Comparison of ENCODE assay signal across 9 cellular contexts in genomic region chr4:69057620-69058409, GRCh38. TPM values are rescaled to one million over a fixed set of nuclear protein-coding genes. Genes with fewer than 3 reads are reported as not detected.
DNase-seq lines count a peak whose midpoint lies in the region; ATAC-seq and TF ChIP-seq lines count a peak whose summit lies in the region.
"Had no signal": no experiment of that assay in that cellular context is flagged by ENCODE, and none has a peak within 500 bp of the region (broad histone marks: within the 10 kb centered on the region; RNA-seq: fewer than 3 reads in every experiment).

No MANE protein-coding gene starts in this region.

- no TSS peak for BruUV-seq in mammary epithelial cell (replicated peaks; lab: Mats Ljungman, UMichigan)

- H3K36me3 ChIP-seq in mammary epithelial cell (ENCODE audit: insufficient read depth, low read length): no peaks in the 10 kb centered on the region
- no peaks in the 10 kb centered on the region for H3K36me3 ChIP-seq in psoas muscle (ENCODE audit: insufficient read depth in 1 of 2, low read depth in 1 of 2)
- no peaks in the 10 kb centered on the region for H3K36me3 ChIP-seq in right atrium auricular region

- H3K4me2 ChIP-seq in mammary epithelial cell (ENCODE audit: insufficient read depth, low read depth, low read length): peak overlapping the region; percentile 33

- H3K36me3 Mint-ChIP-seq in nephron progenitor cell (ENCODE audit: low read depth): no peaks in the 10 kb centered on the region

- CTCF ChIA-PET in mammary epithelial cell (lab: Charles Lee; ENCODE audit: low non-redundant PET): no interaction called here

- no peak for DNase-seq in mammary epithelial cell
- DNase-seq in nephron progenitor cell: no peak
- no peak for DNase-seq in DMS 273 treated with DMSO at 0.1 percent for 48 hours (lab: John Stamatoyannopoulos, UW)
- DNase-seq in psoas muscle: no peak
- no peak for DNase-seq in NCI-H2227 (lab: John Stamatoyannopoulos, UW; ENCODE audit: unreplicated experiment)
- DNase-seq in right atrium auricular region (ENCODE audit: low spot score): no peak

- H3K4me3 ChIP-seq in mammary epithelial cell (replicated peaks in 1 of 3; ENCODE audit: insufficient read depth in 1 of 3, low read depth in 2 of 3, low read length in 3 of 3) (no peak overlapping the region), psoas muscle (no peak overlapping the region), right atrium auricular region (no peak overlapping the region)

- H3K27me3 ChIP-seq in mammary epithelial cell (ENCODE audit: insufficient read depth, low read length) (no peaks in the 10 kb centered on the region), psoas muscle (ENCODE audit: insufficient read depth in 3 of 3, low read length in 2 of 3) (no peaks in the 10 kb centered on the region), right atrium auricular region (no peaks in the 10 kb centered on the region)

- H2AFZ ChIP-seq in mammary epithelial cell (ENCODE audit: low read depth, low read length): peak overlapping the region; percentile 76

- H3K9me3 ChIP-seq in mammary epithelial cell (replicated peaks; ENCODE audit: insufficient read depth, low read length) (no peaks in the 10 kb centered on the region), psoas muscle (no peaks in the 10 kb centered on the region), right atrium auricular region (no peaks in the 10 kb centered on the region)

- no peak for TF ChIP-seq CTCF in mammary epithelial cell (conservative IDR thresholded peaks at IDR 0.05 in 1 of 2, IDR thresholded peaks at IDR 0.05 in 1 of 2; ENCODE audit: extremely low read depth in 1 of 2, insufficient read depth in 1 of 2, low read depth in 1 of 2, low read length in 2 of 2)
- TF ChIP-seq CTCF in nephron progenitor cell (IDR thresholded peaks at IDR 0.05): no peak
- no peak for TF ChIP-seq CTCF in psoas muscle (IDR thresholded peaks at IDR 0.05)
- no peak for TF ChIP-seq CTCF in right atrium auricular region (IDR thresholded peaks at IDR 0.05)

- ATAC-seq in GM19025 (IDR thresholded peaks at IDR 0.05; ENCODE audit: low read depth, unreplicated experiment) (peak; percentile 82), HG03025 (IDR thresholded peaks at IDR 0.05; ENCODE audit: low FRiP score, unreplicated experiment) (peak; percentile 78), psoas muscle (no peak)

- H3K27ac ChIP-seq in mammary epithelial cell (ENCODE audit: insufficient read depth, low read depth, low read length): no peak overlapping the region
- no peak overlapping the region for H3K27ac ChIP-seq in psoas muscle
- no peak overlapping the region for H3K27ac ChIP-seq in right atrium auricular region

- H3K9ac ChIP-seq in mammary epithelial cell (ENCODE audit: insufficient read depth, low read length): no peak overlapping the region

- intact Hi-C loops in mammary epithelial cell (cut with micrococcal nuclease): no loop called here
- intact Hi-C loops in psoas muscle (cut with DNase I): no loop called here

- no peaks in the 10 kb centered on the region for H3K9me3 Mint-ChIP-seq in nephron progenitor cell
- H3K9me3 Mint-ChIP-seq: T-helper 1 cell treated with Interleukin-12 subunit alpha and Interleukin-12 subunit beta and Interleukin-4 antibody, amounts not matched to agents 30 μg/mL and 1 μg/mL, for 36 hours had no signal

- H3K4me1 Mint-ChIP-seq in nephron progenitor cell: peaks cover 28% of the 10 kb centered on the region

- peak overlapping the region; percentile 31 for H3K27ac Mint-ChIP-seq in nephron progenitor cell
- H3K27ac Mint-ChIP-seq: T-helper 1 cell treated with Interleukin-12 subunit alpha and Interleukin-12 subunit beta and Interleukin-4 antibody, amounts not matched to agents 30 μg/mL and 1 μg/mL, for 36 hours had no signal

- peak overlapping the region; percentile 11 for H3K4me3 Mint-ChIP-seq in nephron progenitor cell
- H3K4me3 Mint-ChIP-seq: T-helper 1 cell treated with Interleukin-12 subunit alpha and Interleukin-12 subunit beta and Interleukin-4 antibody, amounts not matched to agents 30 μg/mL and 1 μg/mL, for 36 hours had no signal

- dilution Hi-C loops in mammary epithelial cell (cut with HindIII; ENCODE audit: low sequenced_read_pairs): no loop called here

- peaks cover 5% of the 10 kb centered on the region for H3K4me1 ChIP-seq in mammary epithelial cell (ENCODE audit: insufficient read depth, low read length)
- H3K4me1 ChIP-seq in psoas muscle: no peaks in the 10 kb centered on the region
- no peaks in the 10 kb centered on the region for H3K4me1 ChIP-seq in right atrium auricular region

- WGBS in mammary epithelial cell (ENCODE audit: low coverage, missing lambda C conversion rate): 28% methylated on average over 5 of the region's 5 CpGs
- 25 to 46% (median 36%) methylated on average over 5 of the region's 5 CpGs for WGBS in psoas muscle, 3 donors

- in situ Hi-C loops in mammary epithelial cell (cut with MboI; ENCODE audit: low sequenced_read_pairs in 2 of 2): no loop called here

- no peaks in the 10 kb centered on the region for H3K79me2 ChIP-seq in mammary epithelial cell (ENCODE audit: insufficient read depth, low read length)

- H4K20me1 ChIP-seq in mammary epithelial cell (ENCODE audit: insufficient read depth, low read length): no peaks in the 10 kb centered on the region

- peaks cover 5% of the 10 kb centered on the region for H3K27me3 Mint-ChIP-seq in nephron progenitor cell (ENCODE audit: low read depth, poor library complexity)

RNA-seq across cellular contexts. Expression of gene UGT2B7, which starts 38.5 kb away (rescaled TPM):
- total RNA-seq in mammary epithelial cell: under 1 TPM in 1 of 2 donors, not detected in 1; 0.33 TPM
- not detected for polyA plus RNA-seq in mammary epithelial cell
- not detected for polyA minus RNA-seq in mammary epithelial cell
- not detected for total RNA-seq in psoas muscle
- polyA plus RNA-seq in psoas muscle: under 1 TPM in 1 of 3 donors, not detected in 2; 0.04 TPM
- not detected for total RNA-seq in right atrium auricular region

Comparison
In these comparisons a context has a peak if more than half of its experiments do, and no peak if none do; other contexts are left out.
1. ATAC-seq: peak in GM19025 (single experiment) and HG03025 (single experiment); none in psoas muscle (0 of 4).